1 cellular context compared by ENCODE assay signal in the genomic region with DNA sequence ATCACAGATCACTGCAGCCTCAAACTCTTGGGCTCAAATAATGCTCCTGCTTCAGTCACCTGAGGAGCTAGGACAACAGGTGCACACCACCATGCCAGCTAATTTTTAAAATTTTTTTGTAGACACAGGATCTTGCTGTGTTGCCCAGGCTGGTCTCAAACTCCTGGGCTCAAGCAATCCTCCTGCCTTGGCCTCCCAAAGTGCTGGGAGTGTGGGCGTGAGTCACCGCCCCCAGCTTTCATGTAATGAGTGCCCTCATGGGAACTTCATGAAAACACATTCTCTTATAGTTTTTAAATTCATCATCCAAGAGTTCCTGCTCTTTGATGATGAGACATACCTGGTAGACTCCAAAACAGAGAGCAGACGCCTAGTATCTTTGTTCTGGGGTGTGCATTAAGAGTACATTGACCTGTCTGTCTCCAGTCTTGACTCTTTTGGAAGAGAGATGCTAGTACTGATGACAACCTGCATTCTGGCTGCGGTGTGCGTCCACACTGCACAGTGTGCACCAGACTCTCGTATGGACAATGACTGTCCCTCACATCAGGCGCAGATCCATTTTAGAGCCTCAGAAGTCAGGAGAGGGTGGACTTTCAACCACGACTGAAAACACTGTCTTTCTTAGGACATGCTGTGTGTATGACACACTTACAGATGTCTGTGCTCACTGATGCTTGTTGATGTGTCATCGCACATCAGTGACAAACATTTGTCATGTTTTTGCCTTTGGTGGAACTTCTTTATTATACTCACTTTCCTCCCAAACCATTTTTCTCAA.
TF ChIP-seq lines count a peak whose summit lies in the region.

No MANE protein-coding gene starts in this region.

TF ChIP-seq in GM12878, 131 proteins besides CTCF, POLR2A, EP300 and RAD21 (continued from another document and continues in another):
- TF ChIP-seq, protein P1, sequence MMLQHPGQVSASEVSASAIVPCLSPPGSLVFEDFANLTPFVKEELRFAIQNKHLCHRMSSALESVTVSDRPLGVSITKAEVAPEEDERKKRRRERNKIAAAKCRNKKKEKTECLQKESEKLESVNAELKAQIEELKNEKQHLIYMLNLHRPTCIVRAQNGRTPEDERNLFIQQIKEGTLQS (IDR thresholded peaks at IDR 0.05; ENCODE audit: borderline replicate concordance, extremely low read depth, low read depth, low read length): no peak
- TF ChIP-seq BHLHE40 (IDR thresholded peaks at IDR 0.05; ENCODE audit: borderline replicate concordance in 1 of 2, low read depth in 2 of 2, low read length in 1 of 2) (no peak), KLF5 (IDR thresholded peaks at IDR 0.05; ENCODE audit: partially characterized antibody) (no peak), NRF1 (conservative IDR thresholded peaks at IDR 0.05; ENCODE audit: low read depth, low read length) (no peak), SUZ12 (IDR thresholded peaks at IDR 0.05; ENCODE audit: unreplicated experiment) (no peak), CBFB (IDR thresholded peaks at IDR 0.05; ENCODE audit: low read depth) (no peak), SMARCA5 (IDR thresholded peaks at IDR 0.05) (peak; percentile 76), RELA (IDR thresholded peaks at IDR 0.05; ENCODE audit: borderline replicate concordance, partially characterized antibody) (no peak), GABPA (IDR thresholded peaks at IDR 0.05; ENCODE audit: low read depth) (no peak), SREBF1 (IDR thresholded peaks at IDR 0.05; ENCODE audit: low read length) (no peak), TCF12 (IDR thresholded peaks at IDR 0.05; ENCODE audit: low read depth, low read length) (no peak), JUND (IDR thresholded peaks at IDR 0.05; ENCODE audit: low read depth, low read length) (no peak), TBL1XR1 (IDR thresholded peaks at IDR 0.05; ENCODE audit: low read depth, low read length) (no peak), MTA3 (IDR thresholded peaks at IDR 0.05; ENCODE audit: borderline replicate concordance, low read length) (no peak), SMAD5 (IDR thresholded peaks at IDR 0.05; ENCODE audit: low read depth) (no peak), GATAD2B (conservative IDR thresholded peaks at IDR 0.05; ENCODE audit: low read depth) (0 out of 2 replicates have a peak, but pooled peaks have one; percentile 24), LARP7 (IDR thresholded peaks at IDR 0.05) (no peak), PML (IDR thresholded peaks at IDR 0.05; ENCODE audit: low read length) (no peak), ASH2L (IDR thresholded peaks at IDR 0.05; ENCODE audit: borderline replicate concordance, low read depth) (no peak), EZH2 (IDR thresholded peaks at IDR 0.05; ENCODE audit: borderline replicate concordance, control insufficient read depth, low read depth, low read length) (no peak), POU2F2 (IDR thresholded peaks at IDR 0.05; ENCODE audit: borderline replicate concordance, low read depth, low read length) (peak; percentile 60; the same call in 1 of the 3 replicates), DPF2 (IDR thresholded peaks at IDR 0.05) (no peak), RBBP5 (conservative IDR thresholded peaks at IDR 0.05) (no peak), NFXL1 (IDR thresholded peaks at IDR 0.05; ENCODE audit: borderline replicate concordance) (no peak), BRCA1 (IDR thresholded peaks at IDR 0.05; ENCODE audit: low read depth, low read length) (no peak), MXI1 (IDR thresholded peaks at IDR 0.05; ENCODE audit: low read depth, low read length) (no peak), CEBPB (IDR thresholded peaks at IDR 0.05; ENCODE audit: borderline replicate concordance in 1 of 2, low read depth in 2 of 2, low read length in 2 of 2) (no peak), FOXM1 (IDR thresholded peaks at IDR 0.05; ENCODE audit: low read depth, low read length) (no peak), ETV6 (conservative IDR thresholded peaks at IDR 0.05 in 1 of 2, IDR thresholded peaks at IDR 0.05 in 1 of 2; ENCODE audit: borderline replicate concordance in 1 of 2, low read depth in 1 of 2) (no peak), TAF1 (IDR thresholded peaks at IDR 0.05; ENCODE audit: borderline replicate concordance, low read depth, low read length) (peak; percentile 25; the same call in 1 of the 2 replicates), KAT2A (conservative IDR thresholded peaks at IDR 0.05; ENCODE audit: control insufficient read depth, low read depth, low read length) (no peak), FOS (IDR thresholded peaks at IDR 0.05; ENCODE audit: borderline replicate concordance, extremely low read depth, insufficient read length) (no peak), SP1 (IDR thresholded peaks at IDR 0.05; ENCODE audit: low read depth, low read length) (no peak), BMI1 (IDR thresholded peaks at IDR 0.05; ENCODE audit: borderline replicate concordance) (no peak), YBX1 (IDR thresholded peaks at IDR 0.05) (no peak), HDAC6 (IDR thresholded peaks at IDR 0.05; ENCODE audit: unreplicated experiment) (peak; percentile 36), HCFC1 (IDR thresholded peaks at IDR 0.05; ENCODE audit: low read length) (no peak), MEF2A (IDR thresholded peaks at IDR 0.05; ENCODE audit: insufficient read depth, low read depth, low read length) (0 out of 2 replicates have a peak, but pooled peaks have one; percentile 10), RAD51 (IDR thresholded peaks at IDR 0.05) (no peak)
- TF ChIP-seq, protein P2, sequence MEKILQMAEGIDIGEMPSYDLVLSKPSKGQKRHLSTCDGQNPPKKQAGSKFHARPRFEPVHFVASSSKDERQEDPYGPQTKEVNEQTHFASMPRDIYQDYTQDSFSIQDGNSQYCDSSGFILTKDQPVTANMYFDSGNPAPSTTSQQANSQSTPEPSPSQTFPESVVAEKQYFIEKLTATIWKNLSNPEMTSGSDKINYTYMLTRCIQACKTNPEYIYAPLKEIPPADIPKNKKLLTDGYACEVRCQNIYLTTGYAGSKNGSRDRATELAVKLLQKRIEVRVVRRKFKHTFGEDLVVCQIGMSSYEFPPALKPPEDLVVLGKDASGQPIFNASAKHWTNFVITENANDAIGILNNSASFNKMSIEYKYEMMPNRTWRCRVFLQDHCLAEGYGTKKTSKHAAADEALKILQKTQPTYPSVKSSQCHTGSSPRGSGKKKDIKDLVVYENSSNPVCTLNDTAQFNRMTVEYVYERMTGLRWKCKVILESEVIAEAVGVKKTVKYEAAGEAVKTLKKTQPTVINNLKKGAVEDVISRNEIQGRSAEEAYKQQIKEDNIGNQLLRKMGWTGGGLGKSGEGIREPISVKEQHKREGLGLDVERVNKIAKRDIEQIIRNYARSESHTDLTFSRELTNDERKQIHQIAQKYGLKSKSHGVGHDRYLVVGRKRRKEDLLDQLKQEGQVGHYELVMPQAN (conservative IDR thresholded peaks at IDR 0.05): peak; percentile 51; the same call in 1 of the 2 replicates
- TF ChIP-seq, protein P3, sequence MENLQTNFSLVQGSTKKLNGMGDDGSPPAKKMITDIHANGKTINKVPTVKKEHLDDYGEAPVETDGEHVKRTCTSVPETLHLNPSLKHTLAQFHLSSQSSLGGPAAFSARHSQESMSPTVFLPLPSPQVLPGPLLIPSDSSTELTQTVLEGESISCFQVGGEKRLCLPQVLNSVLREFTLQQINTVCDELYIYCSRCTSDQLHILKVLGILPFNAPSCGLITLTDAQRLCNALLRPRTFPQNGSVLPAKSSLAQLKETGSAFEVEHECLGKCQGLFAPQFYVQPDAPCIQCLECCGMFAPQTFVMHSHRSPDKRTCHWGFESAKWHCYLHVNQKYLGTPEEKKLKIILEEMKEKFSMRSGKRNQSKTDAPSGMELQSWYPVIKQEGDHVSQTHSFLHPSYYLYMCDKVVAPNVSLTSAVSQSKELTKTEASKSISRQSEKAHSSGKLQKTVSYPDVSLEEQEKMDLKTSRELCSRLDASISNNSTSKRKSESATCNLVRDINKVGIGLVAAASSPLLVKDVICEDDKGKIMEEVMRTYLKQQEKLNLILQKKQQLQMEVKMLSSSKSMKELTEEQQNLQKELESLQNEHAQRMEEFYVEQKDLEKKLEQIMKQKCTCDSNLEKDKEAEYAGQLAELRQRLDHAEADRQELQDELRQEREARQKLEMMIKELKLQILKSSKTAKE (IDR thresholded peaks at IDR 0.05; ENCODE audit: low read depth, poor library complexity, severe bottlenecking): no peak
- TF ChIP-seq, protein P4, sequence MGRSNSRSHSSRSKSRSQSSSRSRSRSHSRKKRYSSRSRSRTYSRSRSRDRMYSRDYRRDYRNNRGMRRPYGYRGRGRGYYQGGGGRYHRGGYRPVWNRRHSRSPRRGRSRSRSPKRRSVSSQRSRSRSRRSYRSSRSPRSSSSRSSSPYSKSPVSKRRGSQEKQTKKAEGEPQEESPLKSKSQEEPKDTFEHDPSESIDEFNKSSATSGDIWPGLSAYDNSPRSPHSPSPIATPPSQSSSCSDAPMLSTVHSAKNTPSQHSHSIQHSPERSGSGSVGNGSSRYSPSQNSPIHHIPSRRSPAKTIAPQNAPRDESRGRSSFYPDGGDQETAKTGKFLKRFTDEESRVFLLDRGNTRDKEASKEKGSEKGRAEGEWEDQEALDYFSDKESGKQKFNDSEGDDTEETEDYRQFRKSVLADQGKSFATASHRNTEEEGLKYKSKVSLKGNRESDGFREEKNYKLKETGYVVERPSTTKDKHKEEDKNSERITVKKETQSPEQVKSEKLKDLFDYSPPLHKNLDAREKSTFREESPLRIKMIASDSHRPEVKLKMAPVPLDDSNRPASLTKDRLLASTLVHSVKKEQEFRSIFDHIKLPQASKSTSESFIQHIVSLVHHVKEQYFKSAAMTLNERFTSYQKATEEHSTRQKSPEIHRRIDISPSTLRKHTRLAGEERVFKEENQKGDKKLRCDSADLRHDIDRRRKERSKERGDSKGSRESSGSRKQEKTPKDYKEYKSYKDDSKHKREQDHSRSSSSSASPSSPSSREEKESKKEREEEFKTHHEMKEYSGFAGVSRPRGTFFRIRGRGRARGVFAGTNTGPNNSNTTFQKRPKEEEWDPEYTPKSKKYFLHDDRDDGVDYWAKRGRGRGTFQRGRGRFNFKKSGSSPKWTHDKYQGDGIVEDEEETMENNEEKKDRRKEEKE (IDR thresholded peaks at IDR 0.05): no peak
- TF ChIP-seq, protein P5, sequence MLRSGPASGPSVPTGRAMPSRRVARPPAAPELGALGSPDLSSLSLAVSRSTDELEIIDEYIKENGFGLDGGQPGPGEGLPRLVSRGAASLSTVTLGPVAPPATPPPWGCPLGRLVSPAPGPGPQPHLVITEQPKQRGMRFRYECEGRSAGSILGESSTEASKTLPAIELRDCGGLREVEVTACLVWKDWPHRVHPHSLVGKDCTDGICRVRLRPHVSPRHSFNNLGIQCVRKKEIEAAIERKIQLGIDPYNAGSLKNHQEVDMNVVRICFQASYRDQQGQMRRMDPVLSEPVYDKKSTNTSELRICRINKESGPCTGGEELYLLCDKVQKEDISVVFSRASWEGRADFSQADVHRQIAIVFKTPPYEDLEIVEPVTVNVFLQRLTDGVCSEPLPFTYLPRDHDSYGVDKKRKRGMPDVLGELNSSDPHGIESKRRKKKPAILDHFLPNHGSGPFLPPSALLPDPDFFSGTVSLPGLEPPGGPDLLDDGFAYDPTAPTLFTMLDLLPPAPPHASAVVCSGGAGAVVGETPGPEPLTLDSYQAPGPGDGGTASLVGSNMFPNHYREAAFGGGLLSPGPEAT (IDR thresholded peaks at IDR 0.05; ENCODE audit: low read depth): no peak
- TF ChIP-seq, protein P6, sequence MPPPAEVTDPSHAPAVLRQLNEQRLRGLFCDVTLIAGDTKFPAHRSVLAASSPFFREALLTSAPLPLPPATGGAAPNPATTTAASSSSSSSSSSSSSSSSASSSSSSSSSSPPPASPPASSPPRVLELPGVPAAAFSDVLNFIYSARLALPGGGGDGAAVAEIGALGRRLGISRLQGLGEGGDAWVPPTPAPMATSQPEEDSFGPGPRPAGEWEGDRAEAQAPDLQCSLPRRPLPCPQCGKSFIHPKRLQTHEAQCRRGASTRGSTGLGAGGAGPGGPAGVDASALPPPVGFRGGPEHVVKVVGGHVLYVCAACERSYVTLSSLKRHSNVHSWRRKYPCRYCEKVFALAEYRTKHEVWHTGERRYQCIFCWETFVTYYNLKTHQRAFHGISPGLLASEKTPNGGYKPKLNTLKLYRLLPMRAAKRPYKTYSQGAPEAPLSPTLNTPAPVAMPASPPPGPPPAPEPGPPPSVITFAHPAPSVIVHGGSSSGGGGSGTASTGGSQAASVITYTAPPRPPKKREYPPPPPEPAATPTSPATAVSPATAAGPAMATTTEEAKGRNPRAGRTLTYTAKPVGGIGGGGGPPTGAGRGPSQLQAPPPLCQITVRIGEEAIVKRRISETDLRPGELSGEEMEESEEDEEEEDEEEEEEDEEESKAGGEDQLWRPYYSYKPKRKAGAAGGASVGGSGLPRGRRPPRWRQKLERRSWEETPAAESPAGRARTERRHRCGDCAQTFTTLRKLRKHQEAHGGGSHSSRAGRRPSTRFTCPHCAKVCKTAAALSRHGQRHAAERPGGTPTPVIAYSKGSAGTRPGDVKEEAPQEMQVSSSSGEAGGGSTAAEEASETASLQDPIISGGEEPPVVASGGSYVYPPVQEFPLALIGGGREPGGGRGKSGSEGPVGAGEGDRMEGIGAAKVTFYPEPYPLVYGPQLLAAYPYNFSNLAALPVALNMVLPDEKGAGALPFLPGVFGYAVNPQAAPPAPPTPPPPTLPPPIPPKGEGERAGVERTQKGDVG (CRISPR knock-in tag; IDR thresholded peaks at IDR 0.05): no peak
- TF ChIP-seq, protein P7, sequence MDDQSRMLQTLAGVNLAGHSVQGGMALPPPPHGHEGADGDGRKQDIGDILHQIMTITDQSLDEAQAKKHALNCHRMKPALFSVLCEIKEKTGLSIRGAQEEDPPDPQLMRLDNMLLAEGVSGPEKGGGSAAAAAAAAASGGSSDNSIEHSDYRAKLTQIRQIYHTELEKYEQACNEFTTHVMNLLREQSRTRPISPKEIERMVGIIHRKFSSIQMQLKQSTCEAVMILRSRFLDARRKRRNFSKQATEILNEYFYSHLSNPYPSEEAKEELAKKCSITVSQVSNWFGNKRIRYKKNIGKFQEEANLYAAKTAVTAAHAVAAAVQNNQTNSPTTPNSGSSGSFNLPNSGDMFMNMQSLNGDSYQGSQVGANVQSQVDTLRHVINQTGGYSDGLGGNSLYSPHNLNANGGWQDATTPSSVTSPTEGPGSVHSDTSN (IDR thresholded peaks at IDR 0.05; ENCODE audit: insufficient replicate concordance, low read depth, low read length): no peak
- TF ChIP-seq, protein P8, sequence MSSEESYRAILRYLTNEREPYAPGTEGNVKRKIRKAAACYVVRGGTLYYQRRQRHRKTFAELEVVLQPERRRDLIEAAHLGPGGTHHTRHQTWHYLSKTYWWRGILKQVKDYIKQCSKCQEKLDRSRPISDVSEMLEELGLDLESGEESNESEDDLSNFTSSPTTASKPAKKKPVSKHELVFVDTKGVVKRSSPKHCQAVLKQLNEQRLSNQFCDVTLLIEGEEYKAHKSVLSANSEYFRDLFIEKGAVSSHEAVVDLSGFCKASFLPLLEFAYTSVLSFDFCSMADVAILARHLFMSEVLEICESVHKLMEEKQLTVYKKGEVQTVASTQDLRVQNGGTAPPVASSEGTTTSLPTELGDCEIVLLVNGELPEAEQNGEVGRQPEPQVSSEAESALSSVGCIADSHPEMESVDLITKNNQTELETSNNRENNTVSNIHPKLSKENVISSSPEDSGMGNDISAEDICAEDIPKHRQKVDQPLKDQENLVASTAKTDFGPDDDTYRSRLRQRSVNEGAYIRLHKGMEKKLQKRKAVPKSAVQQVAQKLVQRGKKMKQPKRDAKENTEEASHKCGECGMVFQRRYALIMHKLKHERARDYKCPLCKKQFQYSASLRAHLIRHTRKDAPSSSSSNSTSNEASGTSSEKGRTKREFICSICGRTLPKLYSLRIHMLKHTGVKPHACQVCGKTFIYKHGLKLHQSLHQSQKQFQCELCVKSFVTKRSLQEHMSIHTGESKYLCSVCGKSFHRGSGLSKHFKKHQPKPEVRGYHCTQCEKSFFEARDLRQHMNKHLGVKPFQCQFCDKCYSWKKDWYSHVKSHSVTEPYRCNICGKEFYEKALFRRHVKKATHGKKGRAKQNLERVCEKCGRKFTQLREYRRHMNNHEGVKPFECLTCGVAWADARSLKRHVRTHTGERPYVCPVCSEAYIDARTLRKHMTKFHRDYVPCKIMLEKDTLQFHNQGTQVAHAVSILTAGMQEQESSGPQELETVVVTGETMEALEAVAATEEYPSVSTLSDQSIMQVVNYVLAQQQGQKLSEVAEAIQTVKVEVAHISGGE (CRISPR knock-in tag; IDR thresholded peaks at IDR 0.05): no peak
